Comparison of ENCODE assay signal across 8 cellular contexts in the genomic region with DNA sequence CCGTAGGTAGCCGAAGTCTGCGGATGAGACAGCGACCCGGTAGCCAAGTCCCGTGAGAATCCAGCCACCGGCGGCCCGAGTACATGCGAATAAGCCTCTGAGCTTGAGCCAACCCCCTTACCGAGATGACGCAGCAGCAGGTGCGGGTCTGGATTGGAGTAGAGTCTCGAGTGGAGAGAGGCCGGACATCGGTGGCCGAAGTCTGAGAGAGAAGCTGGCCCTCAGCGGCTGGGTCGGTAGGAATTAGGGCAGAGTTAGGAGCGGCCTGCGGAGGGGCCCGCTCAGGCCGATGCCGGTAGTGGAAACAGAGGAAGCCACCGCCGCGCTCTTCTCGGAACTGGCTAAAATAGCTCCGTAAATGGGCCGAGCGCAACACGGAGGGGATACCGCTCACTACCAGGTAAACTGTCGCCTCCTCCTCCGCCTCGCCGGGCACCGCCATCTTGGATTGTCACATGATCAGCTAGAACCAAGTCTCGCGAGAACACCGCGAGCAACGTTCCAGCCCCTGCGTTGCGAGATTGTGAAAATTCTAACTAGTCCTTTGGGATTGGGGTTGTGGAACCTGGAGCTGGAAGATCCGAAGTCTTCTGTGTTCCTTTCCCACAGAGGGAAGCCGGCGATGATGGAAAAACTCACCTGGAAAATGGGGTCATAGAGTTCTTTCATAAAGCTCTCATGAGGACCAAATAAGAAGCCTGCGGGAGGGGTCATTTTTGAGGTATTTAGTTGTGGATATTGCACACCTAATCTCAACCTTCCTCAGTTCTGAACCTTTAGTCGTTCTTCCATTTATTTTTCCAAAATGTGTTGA. TPM values are rescaled to one million over a fixed set of nuclear protein-coding genes. Genes with fewer than 3 reads are reported as not detected.
A peak's percentile ranks its signal among the peaks of the same experiment; 100 is the strongest.
DNase-seq lines count a peak whose midpoint lies in the region; ATAC-seq and TF ChIP-seq lines count a peak whose summit lies in the region.

A gene with protein sequence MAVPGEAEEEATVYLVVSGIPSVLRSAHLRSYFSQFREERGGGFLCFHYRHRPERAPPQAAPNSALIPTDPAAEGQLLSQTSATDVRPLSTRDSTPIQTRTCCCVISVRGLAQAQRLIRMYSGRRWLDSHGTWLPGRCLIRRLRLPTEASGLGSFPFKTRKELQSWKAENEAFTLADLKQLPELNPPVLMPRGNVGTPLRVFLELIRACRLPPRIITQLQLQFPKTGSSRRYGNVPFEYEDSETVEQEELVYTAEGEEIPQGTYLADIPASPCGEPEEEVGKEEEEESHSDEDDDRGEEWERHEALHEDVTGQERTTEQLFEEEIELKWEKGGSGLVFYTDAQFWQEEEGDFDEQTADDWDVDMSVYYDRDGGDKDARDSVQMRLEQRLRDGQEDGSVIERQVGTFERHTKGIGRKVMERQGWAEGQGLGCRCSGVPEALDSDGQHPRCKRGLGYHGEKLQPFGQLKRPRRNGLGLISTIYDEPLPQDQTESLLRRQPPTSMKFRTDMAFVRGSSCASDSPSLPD (minus strand): TSS at position 467 of the 814 bp plus-strand sequence. CDS start 25 bp downstream, at position 442.

- H3K27ac ChIP-seq in ACC112 (ENCODE audit: low read depth, low read length): peak within 1 kb of the TSS; percentile 85
- peak within 1 kb of the TSS; percentile 35 to 96 (median 88) for H3K27ac ChIP-seq in dorsolateral prefrontal cortex
- H3K27ac ChIP-seq in left lung: peak within 1 kb of the TSS; percentile 81 to 92

- POLR2A ChIA-PET in activated CD4-positive, alpha-beta memory T cell treated with anti-CD3 and anti-CD28 coated beads for 36 hours (lab: Charles Lee): interaction anchor here (0.6 to 3.8 kb wide), 10 partner anchors 9 to 358 kb away, joined by 3 to 33 read pairs (median 6); partner anchors contain the start of genes GPN2 and NUDC

- H3K4me1 Mint-ChIP-seq in activated CD4-positive, alpha-beta memory T cell treated with anti-CD3 and anti-CD28 coated beads for 36 hours (ENCODE audit: low read depth): peaks cover 22% of the 10 kb centered on the region

- H3K27me3 ChIP-seq in ACC112 (ENCODE audit: insufficient read depth, low read length): no peaks in the 10 kb centered on the region
- no peaks in the 10 kb centered on the region for H3K27me3 ChIP-seq in dorsolateral prefrontal cortex
- no peaks in the 10 kb centered on the region for H3K27me3 ChIP-seq in left lung

- H3K4me1 ChIP-seq in ACC112 (ENCODE audit: control insufficient read depth, insufficient read depth, low read length, unreplicated experiment): peaks cover 15% of the 10 kb centered on the region
- peaks cover 16 to 26% of the 10 kb centered on the region in 2 donors for H3K4me1 ChIP-seq in left lung

- TF ChIP-seq CTCF in dorsolateral prefrontal cortex (IDR thresholded peaks at IDR 0.05 in 54 of 56, conservative IDR thresholded peaks at IDR 0.05 in 2 of 56; ENCODE audit: low read depth in 1 of 56, partially characterized antibody in 56 of 56) (peak in 23 of 56 donors; percentile 3 to 44 (median 18)), left lung (IDR thresholded peaks at IDR 0.05) (no peak)

- H3K27me3 Mint-ChIP-seq in activated CD4-positive, alpha-beta memory T cell treated with anti-CD3 and anti-CD28 coated beads for 36 hours: no peaks in the 10 kb centered on the region

- peaks cover 5% of the 10 kb centered on the region for H3K36me3 Mint-ChIP-seq in activated CD4-positive, alpha-beta memory T cell treated with anti-CD3 and anti-CD28 coated beads for 36 hours

- intact Hi-C loops in activated CD4-positive, alpha-beta memory T cell treated with anti-CD3 and anti-CD28 coated beads for 36 hours (cut with micrococcal nuclease): loop anchor here (2.0 kb wide), 1 partner anchor 21 kb away; the partner anchor contains the start of gene NUDC
- intact Hi-C loops in dorsolateral prefrontal cortex (cut with DNase I) (loop anchor here (1.0 to 2.0 kb wide), 2 partner anchors 21 kb away; partner anchors contain the start of gene NUDC (in 2 of the 2)), left lung (cut with DNase I) (no loop called here)

- no peaks in the 10 kb centered on the region for H3K9me3 Mint-ChIP-seq in activated CD4-positive, alpha-beta memory T cell treated with anti-CD3 and anti-CD28 coated beads for 36 hours

- CTCF ChIA-PET in activated CD4-positive, alpha-beta memory T cell treated with anti-CD3 and anti-CD28 coated beads for 36 hours (lab: Charles Lee): interaction anchor here (0.5 to 3.4 kb wide), 9 partner anchors 10 to 1194 kb away, joined by 3 to 15 read pairs (median 3); partner anchors contain the start of genes GPN2, NUDC and SLC9A1

- H3K9me3 ChIP-seq in left lung: no peaks in the 10 kb centered on the region

- H2AFZ ChIP-seq in ACC112 (ENCODE audit: low read length, unreplicated experiment): peak within 1 kb of the TSS; percentile 99

- peak within 1 kb of the TSS; percentile 98 for H3K4me3 ChIP-seq in ACC112 (ENCODE audit: low read depth, low read length)
- peak within 1 kb of the TSS; percentile 66 to 100 (median 91) for H3K4me3 ChIP-seq in dorsolateral prefrontal cortex
- H3K4me3 ChIP-seq in left lung: peak within 1 kb of the TSS; percentile 82 to 96

- peak within 1 kb of the TSS; percentile 91 for H3K4me3 Mint-ChIP-seq in activated CD4-positive, alpha-beta memory T cell treated with anti-CD3 and anti-CD28 coated beads for 36 hours

- DNase-seq in NCI-H748 treated with DMSO at 0.1 percent for 48 hours (lab: John Stamatoyannopoulos, UW) (peak; percentile 75), dorsolateral prefrontal cortex (peak; percentile 79 to 92 (median 89)), left lung (peak; percentile 91 to 92)
- peak; percentile 92 for DNase-seq in activated CD4-positive, alpha-beta memory T cell treated with anti-CD3 and anti-CD28 coated beads for 36 hours
- DNase-seq in stimulated activated CD4-positive, alpha-beta T cell treated with anti-CD3 and anti-CD28 coated beads, Interleukin-2, amount 100 ng/mL, for 24 hours: peak; percentile 89 to 91

- ATAC-seq in GM18870 (IDR thresholded peaks at IDR 0.05; ENCODE audit: unreplicated experiment) (peak; percentile 77), HG03565 (IDR thresholded peaks at IDR 0.05; ENCODE audit: unreplicated experiment) (peak; percentile 74), left lung (peak; percentile 88)

- H3K36me3 ChIP-seq in ACC112 (ENCODE audit: insufficient read depth, low read length) (no peaks in the 10 kb centered on the region), left lung (peaks cover 4 to 32% of the 10 kb centered on the region in 2 donors)

- H3K27ac Mint-ChIP-seq in activated CD4-positive, alpha-beta memory T cell treated with anti-CD3 and anti-CD28 coated beads for 36 hours: peak within 1 kb of the TSS; percentile 96

- H3K79me2 ChIP-seq in ACC112 (ENCODE audit: control insufficient read depth, insufficient read depth, low read length, unreplicated experiment): peaks cover 24% of the 10 kb centered on the region

RNA-seq across cellular contexts. Expression of the gene that starts here (rescaled TPM):
- total RNA-seq in activated CD4-positive, alpha-beta memory T cell treated with anti-CD3 and anti-CD28 coated beads for 36 hours: 1 to 10 TPM; 6.3 to 9.2 TPM
- 10 to 100 TPM; 11.2 to 24.9 (median 16.6) TPM for total RNA-seq in dorsolateral prefrontal cortex
- 10 to 100 TPM; 16.2 to 16.3 TPM for total RNA-seq in left lung

Comparison
In these comparisons a context has a peak if more than half of its experiments do, and no peak if none do; other contexts are left out.
1. Peak in every context shown above with its lines: DNase-seq, ATAC-seq, H3K4me3 ChIP-seq and H3K27ac ChIP-seq.
2. intact Hi-C loops: an anchor here in activated CD4-positive, alpha-beta memory T cell treated with anti-CD3 and anti-CD28 coated beads for 36 hours (2.0 kb wide) and dorsolateral prefrontal cortex (1.0 to 2.0 kb wide); none called in left lung.